ENCODE assay signal across 1 cellular context in genomic region chr3:33729993-33730392, GRCh38.
TF ChIP-seq lines count a peak whose summit lies in the region.

No MANE protein-coding gene starts in this region.

TF ChIP-seq in SK-N-SH treated with all-trans-retinoic acid at 6 μM for 48 hours, 23 proteins besides CTCF, POLR2A, EP300 and RAD21 (continued from another document):
- TF ChIP-seq PATZ1 (CRISPR knock-in tag; IDR thresholded peaks at IDR 0.05; ENCODE audit: borderline replicate concordance) (no peak), CSRNP3 (CRISPR knock-in tag; IDR thresholded peaks at IDR 0.05) (no peak), GLIS3 (CRISPR knock-in tag; IDR thresholded peaks at IDR 0.05) (no peak), PPARA (CRISPR knock-in tag; IDR thresholded peaks at IDR 0.05; ENCODE audit: borderline replicate concordance) (no peak), ZC3H10 (CRISPR knock-in tag; IDR thresholded peaks at IDR 0.05) (no peak), ZNF8 (CRISPR knock-in tag; IDR thresholded peaks at IDR 0.05) (no peak), RARB (CRISPR knock-in tag; IDR thresholded peaks at IDR 0.05) (no peak), TSHZ2 (CRISPR knock-in tag; IDR thresholded peaks at IDR 0.05) (no peak), ESRRG (CRISPR knock-in tag; IDR thresholded peaks at IDR 0.05) (no peak), TOX (CRISPR knock-in tag; IDR thresholded peaks at IDR 0.05; ENCODE audit: borderline replicate concordance) (no peak), OSR1 (CRISPR knock-in tag; IDR thresholded peaks at IDR 0.05) (no peak), BACH2 (CRISPR knock-in tag; IDR thresholded peaks at IDR 0.05; ENCODE audit: borderline replicate concordance) (no peak)
TF ChIP-seq in SK-N-SH treated with all-trans-retinoic acid at 6 μM for 48 hours: peak in this region for 0.
